Comparison of ENCODE assay signal across 31 cellular contexts in genomic region chr7:4209966-4210365, GRCh38.
"Had no signal": no experiment of that assay in that cellular context is flagged by ENCODE, and none has a peak within 500 bp of the region (broad histone marks: within the 10 kb centered on the region; RNA-seq: fewer than 3 reads in every experiment).

No MANE protein-coding gene starts in this region.

- H3K36me3 Mint-ChIP-seq: activated naive CD8-positive, alpha-beta T cell; T-cell had no signal

- H3K27ac Mint-ChIP-seq: activated B cell treated with CpG ODN at 0.5 μM for 24 hours; activated CD8-positive, alpha-beta T cell treated with anti-CD3 and anti-CD28 coated beads for 36 hours; activated naive CD8-positive, alpha-beta T cell; activated T-helper 17 cell treated with anti-CD3 and anti-CD28 coated beads, Interleukin-2, amount 50 U/mL, for 72 hours; effector memory CD8-positive, alpha-beta T cell; T-cell; T-helper 1 cell treated with Interleukin-12 subunit alpha and Interleukin-12 subunit beta and Interleukin-4 antibody, amounts not matched to agents 30 μg/mL and 1 μg/mL, for 36 hours had no signal

- H3K36me3 ChIP-seq: brain microvascular endothelial cell, esophagus muscularis mucosa, gastrocnemius medialis, WERI-Rb-1 had no signal

- H3K27me3 ChIP-seq: brain microvascular endothelial cell, esophagus muscularis mucosa, foreskin keratinocyte had no signal

- H3K4me3 Mint-ChIP-seq: activated B cell treated with CpG ODN at 0.5 μM for 24 hours; activated CD8-positive, alpha-beta T cell treated with anti-CD3 and anti-CD28 coated beads for 36 hours; activated naive CD8-positive, alpha-beta T cell; activated T-cell treated with anti-CD3 and anti-CD28 coated beads, Interleukin-2, amount 50 U/mL, for 4 hours; activated T-helper 17 cell treated with anti-CD3 and anti-CD28 coated beads, Interleukin-2, amount 50 U/mL, for 72 hours; central memory CD8-positive, alpha-beta T cell; effector memory CD8-positive, alpha-beta T cell; T-cell; T-helper 1 cell treated with Interleukin-12 subunit alpha and Interleukin-12 subunit beta and Interleukin-4 antibody, amounts not matched to agents 30 μg/mL and 1 μg/mL, for 36 hours had no signal

- H3K4me3 ChIP-seq: esophagus muscularis mucosa, gastrocnemius medialis had no signal

- H3K27me3 Mint-ChIP-seq: activated B cell treated with CpG ODN at 0.5 μM for 24 hours; activated CD8-positive, alpha-beta T cell treated with anti-CD3 and anti-CD28 coated beads for 36 hours; activated naive CD8-positive, alpha-beta T cell; activated T-helper 17 cell treated with anti-CD3 and anti-CD28 coated beads, Interleukin-2, amount 50 U/mL, for 72 hours; central memory CD8-positive, alpha-beta T cell; effector memory CD8-positive, alpha-beta T cell; T-cell had no signal

- H3K4me1 Mint-ChIP-seq: activated B cell treated with CpG ODN at 0.5 μM for 24 hours; activated T-helper 17 cell treated with anti-CD3 and anti-CD28 coated beads, Interleukin-2, amount 50 U/mL, for 72 hours; central memory CD8-positive, alpha-beta T cell had no signal

- H3K9me3 Mint-ChIP-seq: activated B cell treated with CpG ODN at 0.5 μM for 24 hours; activated CD8-positive, alpha-beta T cell treated with anti-CD3 and anti-CD28 coated beads for 36 hours; activated T-cell treated with anti-CD3 and anti-CD28 coated beads, Interleukin-2, amount 50 U/mL, for 4 hours; activated T-helper 17 cell treated with anti-CD3 and anti-CD28 coated beads, Interleukin-2, amount 50 U/mL, for 72 hours; central memory CD8-positive, alpha-beta T cell; T-cell; T-helper 1 cell treated with Interleukin-12 subunit alpha and Interleukin-12 subunit beta and Interleukin-4 antibody, amounts not matched to agents 30 μg/mL and 1 μg/mL, for 36 hours had no signal

- ATAC-seq: activated CD4-positive, CD25-positive, alpha-beta regulatory T cell treated with anti-CD3 and anti-CD28 coated beads, Interleukin-2, amount 50 U/mL, for 24 hours; activated CD8-positive, alpha-beta T cell treated with anti-CD3 and anti-CD28 coated beads for 36 hours; activated T-cell treated with anti-CD3 and anti-CD28 coated beads, Interleukin-2, amount 50 U/mL, for 4 hours; activated T-helper 17 cell treated with anti-CD3 and anti-CD28 coated beads, Interleukin-2, amount 50 U/mL, for 72 hours; effector memory CD8-positive, alpha-beta T cell; foreskin keratinocyte; gastrocnemius medialis; T-cell had no signal

- H3K27ac ChIP-seq: brain microvascular endothelial cell, esophagus muscularis mucosa, foreskin keratinocyte, gastrocnemius medialis, WERI-Rb-1 had no signal

- H3K4me1 ChIP-seq: esophagus muscularis mucosa, foreskin keratinocyte, gastrocnemius medialis had no signal

- H3K9me3 ChIP-seq: esophagus muscularis mucosa, gastrocnemius medialis had no signal

- DNase-seq: activated B cell treated with CpG ODN at 0.5 μM for 24 hours; activated CD4-positive, alpha-beta T cell treated with anti-CD3 and anti-CD28 coated beads for 48 hours; activated CD4-positive, alpha-beta T cell treated with anti-CD3 and anti-CD28 coated beads, Interleukin-2, amount 50 U/mL, for 1 hour; activated CD4-positive, alpha-beta T cell treated with anti-CD3 and anti-CD28 coated beads, Interleukin-2, amount 50 U/mL, for 48 hours; activated CD8-positive, alpha-beta memory T cell treated with anti-CD3 and anti-CD28 coated beads for 24 hours; activated CD8-positive, alpha-beta T cell treated with anti-CD3 and anti-CD28 coated beads for 36 hours; activated effector memory CD4-positive, alpha-beta T cell treated with Interleukin-2 at 50 U/mL for 16 hours; activated gamma-delta T cell treated with Interleukin-2 at 50 U/mL for 16 hours; activated naive CD4-positive, alpha-beta T cell treated with anti-CD3 and anti-CD28 coated beads, Interleukin-2, amount 50 U/mL, for 16 hours; activated naive CD4-positive, alpha-beta T cell treated with Interleukin-2 at 50 U/mL for 16 hours; activated T-cell treated with anti-CD3 and anti-CD28 coated beads, Interleukin-2, amount 50 U/mL, for 4 hours; amniotic stem cell; anterior cingulate cortex; brain microvascular endothelial cell; cortex of kidney; dermis blood vessel endothelial cell; effector CD4-positive, alpha-beta T cell; effector memory CD8-positive, alpha-beta T cell; erythroblast; foreskin keratinocyte; gastrocnemius medialis; SW 1271; T-cell; T-helper 9 cell; WERI-Rb-1 had no signal
